ENCODE assay signal across 13 cellular contexts in the genomic region with DNA sequence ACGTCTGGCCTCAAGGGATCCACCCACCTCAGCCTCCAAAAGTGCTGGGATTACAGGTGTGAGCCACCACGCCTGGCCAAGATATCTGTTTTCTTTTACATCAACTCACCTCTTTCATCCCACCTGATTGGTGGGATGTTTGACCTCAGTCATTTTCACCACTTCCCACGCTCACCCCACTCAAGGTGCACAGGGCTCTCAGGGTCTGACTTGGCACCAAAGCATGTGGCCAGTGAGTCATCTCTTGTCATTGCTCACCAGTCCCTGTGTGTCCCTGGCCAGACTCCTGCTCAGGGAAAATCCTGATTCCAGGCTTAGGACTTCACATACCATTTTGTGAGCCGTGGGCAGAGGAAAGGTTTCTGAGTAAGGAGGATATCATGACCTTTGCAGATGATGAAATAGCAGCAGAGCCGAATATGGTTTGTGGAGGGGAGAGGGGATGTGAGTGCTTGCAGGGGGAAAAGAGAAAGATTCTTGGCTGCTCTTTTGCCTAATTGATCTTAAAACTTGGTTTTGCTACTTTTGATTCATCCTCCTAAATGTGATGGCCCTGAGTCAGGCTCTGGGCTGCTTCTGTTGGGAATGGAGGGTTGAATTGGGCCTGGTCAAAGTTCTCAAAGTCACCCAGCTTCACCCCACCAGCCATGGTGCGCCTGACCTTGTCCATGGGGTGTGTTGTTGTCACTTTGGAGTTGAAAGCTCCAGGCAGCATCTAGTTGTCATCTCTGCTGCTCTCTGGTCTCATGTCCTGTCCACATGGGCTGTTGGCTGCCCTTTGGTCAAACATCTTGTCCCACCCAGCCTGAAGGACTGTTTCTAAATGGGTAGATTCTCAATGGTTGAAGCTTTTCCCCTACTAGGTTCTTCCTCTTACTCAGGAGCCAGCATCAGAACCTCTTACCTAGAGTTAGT. TPM values are rescaled to one million over a fixed set of nuclear protein-coding genes. Genes with fewer than 3 reads are reported as not detected.
DNase-seq lines count a peak whose midpoint lies in the region; ATAC-seq and TF ChIP-seq lines count a peak whose summit lies in the region.
"Had no signal": no experiment of that assay in that cellular context is flagged by ENCODE, and none has a peak within 500 bp of the region (broad histone marks: within the 10 kb centered on the region; RNA-seq: fewer than 3 reads in every experiment).

No MANE protein-coding gene starts in this region.

- no TSS peak for BruUV-seq in IMR-90 (replicated peaks; lab: Mats Ljungman, UMichigan)
- BruUV-seq in mammary epithelial cell (replicated peaks; lab: Mats Ljungman, UMichigan), result no TSS peak

- peaks cover 4% of the 10 kb centered on the region; the same call in 1 of the 2 replicates for H3K9me1 ChIP-seq in IMR-90 (ENCODE audit: insufficient read depth, low read length)

- H3K27me3 ChIP-seq in IMR-90 (ENCODE audit: control insufficient read depth, insufficient read depth, low read length) (peaks cover 18% of the 10 kb centered on the region), mammary epithelial cell (ENCODE audit: insufficient read depth, low read length) (no peaks in the 10 kb centered on the region), tibial nerve (peaks cover 0 to 5% of the 10 kb centered on the region in 2 donors)
- H3K27me3 ChIP-seq: BLaER1 treated with 17β-estradiol and CSF1 and Interleukin-3, amounts not matched to agents 10 nM and 100 nM; right atrium auricular region had no signal

- no peak overlapping the region for H2AFZ ChIP-seq in IMR-90 (replicated peaks; ENCODE audit: low read length, poor library complexity)
- H2AFZ ChIP-seq in mammary epithelial cell (ENCODE audit: low read depth, low read length), result no peak overlapping the region
- H2AFZ ChIP-seq: GM23338 had no signal

- H3K4me3 ChIP-seq in IMR-90 (ENCODE audit: insufficient read depth, low read depth, low read length) (no peak overlapping the region), mammary epithelial cell (replicated peaks in 1 of 3; ENCODE audit: insufficient read depth in 1 of 3, low read depth in 2 of 3, low read length in 3 of 3) (no peak overlapping the region), tibial nerve (no peak overlapping the region)
- H3K4me3 ChIP-seq: BLaER1 treated with 17β-estradiol and CSF1 and Interleukin-3, amounts not matched to agents 10 nM and 100 nM; GM23338; left ventricle myocardium inferior; right atrium auricular region had no signal

- TF ChIP-seq CTCF in IMR-90 (conservative IDR thresholded peaks at IDR 0.05; ENCODE audit: low read depth, low read length), result no peak
- no peak for TF ChIP-seq CTCF in mammary epithelial cell (conservative IDR thresholded peaks at IDR 0.05 in 1 of 2, IDR thresholded peaks at IDR 0.05 in 1 of 2; ENCODE audit: extremely low read depth in 1 of 2, insufficient read depth in 1 of 2, low read depth in 1 of 2, low read length in 2 of 2)
- no peak for TF ChIP-seq CTCF in tibial nerve (IDR thresholded peaks at IDR 0.05)

- no peak overlapping the region for H3K56ac ChIP-seq in IMR-90 (ENCODE audit: extremely low read depth, insufficient read depth, low read length)

- H2AK5ac ChIP-seq in IMR-90 (ENCODE audit: low read depth, low read length), result no peak overlapping the region

- H3K79me2 ChIP-seq in mammary epithelial cell (ENCODE audit: insufficient read depth, low read length), result no peaks in the 10 kb centered on the region

- 0 out of 2 replicates have a peak overlapping the region, but pooled peaks have one; percentile 1 for H3K23ac ChIP-seq in IMR-90 (ENCODE audit: low read depth, low read length)

- H3K79me1 ChIP-seq in IMR-90 (ENCODE audit: low read depth in 1 of 2, low read length in 2 of 2), result no peaks in the 10 kb centered on the region

- TF ChIP-seq RAD21 in IMR-90 (IDR thresholded peaks at IDR 0.05; ENCODE audit: low read length), result no peak

- H3K4me2 ChIP-seq in IMR-90 (ENCODE audit: low read depth, low read length) (peak overlapping the region; percentile 6; the same call in 1 of the 2 replicates), mammary epithelial cell (ENCODE audit: insufficient read depth, low read depth, low read length) (no peak overlapping the region)
- H3K4me2 ChIP-seq: BLaER1 treated with 17β-estradiol and CSF1 and Interleukin-3, amounts not matched to agents 10 nM and 100 nM; GM23338 had no signal

- H4K20me1 ChIP-seq in IMR-90 (ENCODE audit: insufficient read depth, low read length), result no peaks in the 10 kb centered on the region
- H4K20me1 ChIP-seq in mammary epithelial cell (ENCODE audit: insufficient read depth, low read length), result no peaks in the 10 kb centered on the region

- no peak overlapping the region for H4K5ac ChIP-seq in IMR-90 (ENCODE audit: low read depth, low read length)

- H3K9me3 ChIP-seq in IMR-90 (ENCODE audit: control insufficient read depth, insufficient read depth, low read length), result no peaks in the 10 kb centered on the region
- no peaks in the 10 kb centered on the region for H3K9me3 ChIP-seq in mammary epithelial cell (replicated peaks; ENCODE audit: insufficient read depth, low read length)
- peaks cover 0 to 6% (median 0%) of the 10 kb centered on the region in 4 donors for H3K9me3 ChIP-seq in tibial nerve
- H3K9me3 ChIP-seq: BLaER1 treated with 17β-estradiol and CSF1 and Interleukin-3, amounts not matched to agents 10 nM and 100 nM; left ventricle myocardium inferior; right atrium auricular region had no signal

- ATAC-seq in IMR-90 (ENCODE audit: low read depth) (peak; percentile 60), HG03039 (IDR thresholded peaks at IDR 0.05; ENCODE audit: unreplicated experiment) (no peak), HG03520 (IDR thresholded peaks at IDR 0.05; ENCODE audit: unreplicated experiment) (no peak)
- ATAC-seq: GM23338 had no signal

- TF ChIP-seq POLR2A in IMR-90 (IDR thresholded peaks at IDR 0.05; ENCODE audit: low read depth, low read length), result no peak
- TF ChIP-seq POLR2A in tibial nerve (IDR thresholded peaks at IDR 0.05), result no peak

- intact Hi-C loops in IMR-90 (cut with micrococcal nuclease), result no loop called here
- intact Hi-C loops in mammary epithelial cell (cut with micrococcal nuclease), result no loop called here

- no peak for TF ChIP-seq EP300 in tibial nerve (IDR thresholded peaks at IDR 0.05)

- H2AK9ac ChIP-seq in IMR-90 (replicated peaks; ENCODE audit: low read depth, low read length, poor library complexity), result no peak overlapping the region

- H2BK15ac ChIP-seq in IMR-90 (ENCODE audit: low read depth, low read length), result 0 out of 3 replicates have a peak overlapping the region, but pooled peaks have one; percentile 1

- H3K9ac ChIP-seq in IMR-90 (ENCODE audit: low read depth, low read length), result no peak overlapping the region
- no peak overlapping the region for H3K9ac ChIP-seq in mammary epithelial cell (ENCODE audit: insufficient read depth, low read length)
- H3K9ac ChIP-seq: BLaER1 treated with 17β-estradiol and CSF1 and Interleukin-3, amounts not matched to agents 10 nM and 100 nM had no signal

- peak overlapping the region; percentile 62 for H2BK120ac ChIP-seq in IMR-90 (ENCODE audit: low read depth, low read length)

- no peak overlapping the region for H4K91ac ChIP-seq in IMR-90 (ENCODE audit: insufficient read depth, low read depth, low read length)

- dilution Hi-C loops in IMR-90 (cut with HindIII; ENCODE audit: low sequenced_read_pairs, unreplicated experiment) (no loop called here), mammary epithelial cell (cut with HindIII; ENCODE audit: low sequenced_read_pairs) (no loop called here)

- POLR2A ChIA-PET in IMR-90 (lab: Charles Lee; ENCODE audit: unreplicated experiment), result no interaction called here

- CTCF ChIA-PET in IMR-90 (lab: Yijun Ruan, JAX) (no interaction called here), mammary epithelial cell (lab: Charles Lee; ENCODE audit: low non-redundant PET) (no interaction called here)

- H4K8ac ChIP-seq in IMR-90 (ENCODE audit: low read depth in 2 of 2, low read length in 2 of 2), result no peak overlapping the region

- H3K4me1 ChIP-seq in IMR-90 (ENCODE audit: control insufficient read depth, insufficient read depth, low read length) (peaks cover 3% of the 10 kb centered on the region), mammary epithelial cell (ENCODE audit: insufficient read depth, low read length) (no peaks in the 10 kb centered on the region), tibial nerve (no peaks in the 10 kb centered on the region)
- H3K4me1 ChIP-seq: BLaER1 treated with 17β-estradiol and CSF1 and Interleukin-3, amounts not matched to agents 10 nM and 100 nM; left ventricle myocardium inferior; right atrium auricular region had no signal

- H2BK5ac ChIP-seq in IMR-90 (ENCODE audit: low read depth, low read length, poor library complexity, severe bottlenecking), result peak overlapping the region; percentile 3

- no peak overlapping the region for H3K14ac ChIP-seq in IMR-90 (replicated peaks; ENCODE audit: low read depth, low read length)

- WGBS in IMR-90 (ENCODE audit: extremely low coverage in 2 of 2, insufficient read length in 1 of 2), 2 experiments, result no CpG with 5 or more reads among the region's 6 CpGs
- 36% methylated on average over 4 of the region's 6 CpGs for WGBS in mammary epithelial cell (ENCODE audit: low coverage, missing lambda C conversion rate)
- WGBS in tibial nerve, 2 donors, result 71 to 73% methylated on average over 6 of the region's 6 CpGs

- H3K27ac ChIP-seq in IMR-90 (ENCODE audit: insufficient read depth, low read length) (no peak overlapping the region), mammary epithelial cell (ENCODE audit: insufficient read depth, low read depth, low read length) (no peak overlapping the region), tibial nerve (no peak overlapping the region)
- H3K27ac ChIP-seq: BLaER1 treated with 17β-estradiol and CSF1 and Interleukin-3, amounts not matched to agents 10 nM and 100 nM; left ventricle myocardium inferior; right atrium auricular region had no signal

- DNase-seq in activated T-cell treated with anti-CD3 and anti-CD28 coated beads for 48 hours (ENCODE audit: low read depth) (peak; percentile 46), IMR-90 (peak; percentile 86), mammary epithelial cell (peak; percentile 88), tibial nerve (ENCODE audit: low spot score in 2 of 2) (no peak)
- DNase-seq in activated T-cell treated with anti-CD3 and anti-CD28 coated beads, Interleukin-2, amount 50 U/mL, for 1 hour, result no peak
- DNase-seq in stimulated activated CD4-positive, alpha-beta T cell treated with anti-CD3 and anti-CD28 coated beads, Interleukin-4, amount 100 ng/mL, for 48 hours (ENCODE audit: low read depth in 2 of 2), result peak; percentile 18 to 53
- DNase-seq: activated naive CD8-positive, alpha-beta T cell treated with anti-CD3 and anti-CD28 coated beads, Interleukin-2, amount 10 ng/mL, durations not matched to agents 7 days and 5 days; left ventricle myocardium inferior had no signal

- peak overlapping the region; percentile 79 for H2BK20ac ChIP-seq in IMR-90 (ENCODE audit: low read depth, low read length)

- in situ Hi-C loops in IMR-90 (cut with MboI; ENCODE audit: low sequenced_read_pairs), result no loop called here
- in situ Hi-C loops in mammary epithelial cell (cut with MboI; ENCODE audit: low sequenced_read_pairs in 2 of 2), result no loop called here

- H3K4ac ChIP-seq in IMR-90 (ENCODE audit: low read depth, low read length), result peak overlapping the region; percentile 6; the same call in 1 of the 2 replicates

- H3K36me3 ChIP-seq in IMR-90 (ENCODE audit: control insufficient read depth, insufficient read depth, low read length) (no peaks in the 10 kb centered on the region), mammary epithelial cell (ENCODE audit: insufficient read depth, low read length) (no peaks in the 10 kb centered on the region), tibial nerve (no peaks in the 10 kb centered on the region)
- H3K36me3 ChIP-seq: BLaER1 treated with 17β-estradiol and CSF1 and Interleukin-3, amounts not matched to agents 10 nM and 100 nM; left ventricle myocardium inferior; right atrium auricular region had no signal

- peak overlapping the region; percentile 16; the same call in 1 of the 2 replicates for H3K18ac ChIP-seq in IMR-90 (ENCODE audit: low read depth, low read length)

RNA-seq across cellular contexts. Expression of a gene that starts 6.0 kb away (rescaled TPM):
- total RNA-seq in IMR-90 (2012; rRNA removed) (0.18 and 0.28 TPM in 2 replicates), mammary epithelial cell (not detected), tibial nerve (not detected)
- polyA plus RNA-seq in IMR-90 (2012; rRNA removed) (0.17 and 0.32 TPM in 2 replicates), mammary epithelial cell (not detected)
- polyA plus RNA-seq in IMR-90 (2012; cell fraction: cytosol; rRNA removed), result 0.17 and 0.26 TPM in 2 replicates
- polyA plus RNA-seq in IMR-90 (2012; cell fraction: nucleus; rRNA removed; ENCODE audit: low replicate concordance), result 0.34 and 1.2 TPM in 2 replicates
- not detected for polyA minus RNA-seq in mammary epithelial cell
- total RNA-seq: activated naive CD8-positive, alpha-beta T cell treated with anti-CD3 and anti-CD28 coated beads, Interleukin-2, amount 10 ng/mL, durations not matched to agents 7 days and 5 days; left ventricle myocardium inferior; right atrium auricular region had no signal

RNA-seq across cellular contexts. Expression of a gene that starts 33.1 kb away (rescaled TPM):
- 31.4 and 40.9 TPM in 2 replicates for total RNA-seq in IMR-90 (2012; rRNA removed)
- 52.4 and 52.8 TPM in 2 replicates for polyA plus RNA-seq in IMR-90 (2012; rRNA removed)
- polyA plus RNA-seq in IMR-90 (2012; cell fraction: cytosol; rRNA removed), result 27.7 and 39.4 TPM in 2 replicates
- polyA plus RNA-seq in IMR-90 (2012; cell fraction: nucleus; rRNA removed; ENCODE audit: low replicate concordance), result 31.4 and 38.7 TPM in 2 replicates
- total RNA-seq in mammary epithelial cell, result 10 to 100 TPM; 47.5 to 71.3 TPM
- 64.9 TPM for polyA plus RNA-seq in mammary epithelial cell
- polyA minus RNA-seq in mammary epithelial cell, result 93.3 TPM
- total RNA-seq in tibial nerve, result 10 to 100 TPM; 25.5 to 33.3 (median 28.2) TPM

RNA-seq across cellular contexts. Expression of a gene that starts 40.3 kb away (rescaled TPM):
- 1.4 TPM in 2 replicates for total RNA-seq in IMR-90 (2012; rRNA removed)
- 3.5 and 5.8 TPM in 2 replicates for polyA plus RNA-seq in IMR-90 (2012; rRNA removed)
- 4.0 and 5.5 TPM in 2 replicates for polyA plus RNA-seq in IMR-90 (2012; cell fraction: cytosol; rRNA removed)
- polyA plus RNA-seq in IMR-90 (2012; cell fraction: nucleus; rRNA removed; ENCODE audit: low replicate concordance), result 10.1 and 21.1 TPM in 2 replicates
- total RNA-seq in mammary epithelial cell, result 1 to 10 TPM in 1 of 2 donors, not detected in 1; 3.0 TPM
- polyA plus RNA-seq in mammary epithelial cell, result 0.19 TPM
- polyA minus RNA-seq in mammary epithelial cell, result not detected
- 10 to 100 TPM in 2 of 4 donors, 1 to 10 TPM in 2; 7.5 to 35.3 (median 14.1) TPM for total RNA-seq in tibial nerve

Comparison
In these comparisons a context has a peak if more than half of its experiments do, and no peak if none do; other contexts are left out.
1. DNase-seq: peak in activated T-cell treated with anti-CD3 and anti-CD28 coated beads for 48 hours (single experiment), IMR-90 (single experiment), mammary epithelial cell (single experiment) and stimulated activated CD4-positive, alpha-beta T cell treated with anti-CD3 and anti-CD28 coated beads, Interleukin-4, amount 100 ng/mL, for 48 hours (2 of 2); none in activated T-cell treated with anti-CD3 and anti-CD28 coated beads, Interleukin-2, amount 50 U/mL, for 1 hour (single experiment) and tibial nerve (0 of 2).